In the genomic region with DNA sequence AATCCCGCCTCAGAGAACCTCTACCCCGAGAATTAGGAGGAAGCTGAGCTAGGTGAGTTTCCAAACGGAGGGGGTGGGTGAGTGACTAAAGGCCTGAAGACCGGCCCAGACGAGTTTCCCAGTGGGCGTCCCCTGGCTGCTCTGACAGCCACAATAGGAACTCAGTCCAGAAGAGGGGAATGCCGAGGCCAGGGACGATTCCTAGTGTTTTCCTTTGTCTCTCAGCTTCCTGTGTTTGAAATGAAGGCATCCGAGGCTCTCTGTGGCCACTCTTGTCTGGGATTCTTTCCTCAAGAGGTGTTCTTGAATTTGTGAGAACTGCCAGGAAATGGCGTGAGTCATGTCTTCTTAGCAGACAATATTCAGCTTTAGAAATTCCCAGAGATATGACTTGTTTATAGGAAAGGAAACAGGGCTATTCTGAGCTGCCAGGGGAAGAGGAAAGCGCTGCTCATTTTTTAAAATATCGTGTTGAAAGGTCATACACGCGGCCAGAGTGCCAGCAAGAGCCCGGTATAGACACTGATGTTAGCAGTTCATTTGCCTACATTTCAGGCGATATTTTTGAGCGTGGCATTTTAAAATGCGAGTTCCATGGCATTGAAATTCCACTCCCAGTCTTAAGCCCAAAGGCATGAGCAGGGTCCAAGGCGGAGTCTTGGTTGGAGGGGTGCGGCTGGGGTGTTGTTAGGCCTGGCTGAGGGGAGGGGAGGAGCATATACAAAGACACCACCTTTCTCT, we compare ENCODE assay signal across 8 cellular contexts.
DNase-seq lines count a peak whose midpoint lies in the region; ATAC-seq and TF ChIP-seq lines count a peak whose summit lies in the region.

No MANE protein-coding gene starts in this region.

- POLR2A ChIA-PET in PC-9 (lab: Charles Lee; ENCODE audit: unreplicated experiment), result interaction anchor here (0.5 to 1.0 kb wide), 4 partner anchors 169 to 364 kb away, joined by 4 to 8 read pairs (median 6); a partner anchor contains a TSS

- ATAC-seq in left colon, result no peak

- CTCF ChIA-PET in PC-9 (lab: Charles Lee), result interaction anchor here (0.8 kb wide), 1 partner anchor 353 kb away, joined by 3 read pairs; no protein-coding TSS in a partner anchor

- no peaks in the 10 kb centered on the region for H3K36me3 ChIP-seq in PC-9 (ENCODE audit: low read depth)

- H4K20me1 ChIP-seq in PC-9 (ENCODE audit: insufficient read depth), result no peaks in the 10 kb centered on the region

- no peaks in the 10 kb centered on the region for H3K27me3 ChIP-seq in PC-9 (ENCODE audit: insufficient read depth, low read depth)

- no peaks in the 10 kb centered on the region for H3K9me3 ChIP-seq in PC-9 (ENCODE audit: insufficient read depth, low read depth)

- intact Hi-C loops in PC-9 (cut with micrococcal nuclease; ENCODE audit: unreplicated experiment), result loop anchor here (2.0 to 5.0 kb wide), 4 partner anchors 58 to 168 kb away; a partner anchor contains a TSS
- intact Hi-C loops in left colon (cut with DNase I, micrococcal nuclease), result loop anchor here in 1 of 2 donors (10.0 kb wide), 1 partner anchor 160 kb away; no protein-coding TSS in a partner anchor

- H2AFZ ChIP-seq in PC-9, result peak overlapping the region; percentile 79

- BruUV-seq in PC-9 (replicated peaks; lab: Mats Ljungman, UMichigan), result TSS peak; percentile 87

- H3K4me2 ChIP-seq in PC-9, result peak overlapping the region; percentile 78

- no peaks in the 10 kb centered on the region for H3K9me2 ChIP-seq in PC-9 (ENCODE audit: insufficient read depth)

- H3F3A ChIP-seq in PC-9 (ENCODE audit: insufficient read depth, low read depth), result peaks cover 25% of the 10 kb centered on the region

- H3K27ac ChIP-seq in PC-9, result peak overlapping the region; percentile 91

- peaks cover 38% of the 10 kb centered on the region for H3K4me1 ChIP-seq in PC-9 (replicated peaks; ENCODE audit: insufficient read depth)

- peak overlapping the region; percentile 48 for H3K4me3 ChIP-seq in PC-9
- peak overlapping the region; percentile 18 to 29 for H3K4me3 ChIP-seq in cardiac fibroblast (replicated peaks in 1 of 2; ENCODE audit: low read depth in 2 of 2, low read length in 2 of 2)

- no peaks in the 10 kb centered on the region for H3K79me2 ChIP-seq in PC-9 (ENCODE audit: low read depth)

- DNase-seq in Daoy (ENCODE audit: low read depth) (peak; percentile 97), H4 (ENCODE audit: low spot score) (peak; percentile 80), PC-9 (peak; percentile 57 to 82), cardiac fibroblast (ENCODE audit: low read depth in 2 of 2) (peak; percentile 98 to 100), left colon (peak; percentile 19 to 41), NCI-H774 (lab: John Stamatoyannopoulos, UW) (no peak), NCI-H1092 (lab: John Stamatoyannopoulos, UW) (no peak)
- peak; percentile 23 to 34 for DNase-seq in stimulated activated CD4-positive, alpha-beta T cell treated with anti-CD3 and anti-CD28 coated beads, Interleukin-4, amount 100 ng/mL, for 4 hours

- TF ChIP-seq CTCF in PC-9 (conservative IDR thresholded peaks at IDR 0.05) (no peak), cardiac fibroblast (IDR thresholded peaks at IDR 0.05; ENCODE audit: low read depth, low read length) (no peak)

Comparison
In these comparisons a context has a peak if more than half of its experiments do, and no peak if none do; other contexts are left out.
1. DNase-seq: peak in Daoy (single experiment), H4 (single experiment), PC-9 (2 of 2), cardiac fibroblast (2 of 2), left colon (2 of 2) and stimulated activated CD4-positive, alpha-beta T cell treated with anti-CD3 and anti-CD28 coated beads, Interleukin-4, amount 100 ng/mL, for 4 hours (2 of 2); none in NCI-H774 (single experiment) and NCI-H1092 (single experiment).